ENCODE assay signal across 1 cellular context in genomic region chr16:80540516-80541305, GRCh38.
A peak's percentile ranks its signal among the peaks of the same experiment; 100 is the strongest.
TF ChIP-seq lines count a peak whose summit lies in the region.

DYNLRB2 (plus strand) TSS chr16:80540993; CDS start chr16:80541077, 84 bp downstream.

TF ChIP-seq in GM12878, 131 proteins besides CTCF, POLR2A, EP300 and RAD21 (continued from another document and continues in another):
- TF ChIP-seq BCLAF1 (IDR thresholded peaks at IDR 0.05) (no peak), CHD4 (IDR thresholded peaks at IDR 0.05) (no peak), ATF7 (IDR thresholded peaks at IDR 0.05; ENCODE audit: low read depth) (no peak), BCL11A (IDR thresholded peaks at IDR 0.05; ENCODE audit: low read depth, low read length) (no peak), PRDM15 (CRISPR knock-in tag; IDR thresholded peaks at IDR 0.05) (no peak), SMC3 (IDR thresholded peaks at IDR 0.05; ENCODE audit: borderline replicate concordance, low read length) (no peak), SMARCA5 (IDR thresholded peaks at IDR 0.05) (no peak), IKZF1 (conservative IDR thresholded peaks at IDR 0.05) (peak; percentile 48; the same call in 1 of the 2 replicates), ZBTB33 (IDR thresholded peaks at IDR 0.05) (no peak), MTA2 (IDR thresholded peaks at IDR 0.05; ENCODE audit: low read depth) (no peak), CHD1 (IDR thresholded peaks at IDR 0.05; ENCODE audit: low read depth, low read length) (no peak), IRF3 (IDR thresholded peaks at IDR 0.05) (no peak), MEF2A (IDR thresholded peaks at IDR 0.05; ENCODE audit: insufficient read depth, low read depth, low read length) (no peak), CBX5 (IDR thresholded peaks at IDR 0.05; ENCODE audit: low read depth) (no peak), ZNF687 (IDR thresholded peaks at IDR 0.05) (peak; percentile 43; the same call in 1 of the 2 replicates), RB1 (IDR thresholded peaks at IDR 0.05; ENCODE audit: borderline replicate concordance) (no peak), MYC (IDR thresholded peaks at IDR 0.05; ENCODE audit: insufficient read depth, insufficient read length, insufficient replicate concordance, low read length, severe bottlenecking) (no peak), POLR2AphosphoS2 (IDR thresholded peaks at IDR 0.05; ENCODE audit: low read depth, low read length) (no peak), LARP7 (IDR thresholded peaks at IDR 0.05) (peak; percentile 44; the same call in 1 of the 2 replicates), HCFC1 (IDR thresholded peaks at IDR 0.05; ENCODE audit: low read length) (peak; percentile 19; the same call in 1 of the 2 replicates), RUNX3 (IDR thresholded peaks at IDR 0.05; ENCODE audit: low read length) (peak; percentile 90), E4F1 (IDR thresholded peaks at IDR 0.05; ENCODE audit: borderline replicate concordance, partially characterized antibody) (no peak), JUNB (IDR thresholded peaks at IDR 0.05) (no peak), FOS (IDR thresholded peaks at IDR 0.05; ENCODE audit: borderline replicate concordance, extremely low read depth, insufficient read length) (no peak), KDM1A (IDR thresholded peaks at IDR 0.05; ENCODE audit: borderline replicate concordance) (no peak), CREB1 (IDR thresholded peaks at IDR 0.05; ENCODE audit: low read depth) (peak; percentile 43; the same call in 1 of the 2 replicates), ZNF384 (IDR thresholded peaks at IDR 0.05; ENCODE audit: borderline replicate concordance, low read depth, low read length) (no peak), ESRRA (IDR thresholded peaks at IDR 0.05; ENCODE audit: low read length) (no peak), SP1 (IDR thresholded peaks at IDR 0.05; ENCODE audit: low read depth, low read length) (no peak), DPF2 (IDR thresholded peaks at IDR 0.05) (no peak), TCF7 (IDR thresholded peaks at IDR 0.05; ENCODE audit: borderline replicate concordance) (no peak), ZBED1 (IDR thresholded peaks at IDR 0.05; ENCODE audit: borderline replicate concordance) (no peak), MXI1 (IDR thresholded peaks at IDR 0.05; ENCODE audit: low read depth, low read length) (peak; percentile 79; the same call in 1 of the 2 replicates), CBX3 (IDR thresholded peaks at IDR 0.05; ENCODE audit: borderline replicate concordance, low read depth) (no peak), ZZZ3 (IDR thresholded peaks at IDR 0.05; ENCODE audit: control insufficient read depth, insufficient read length, low read depth) (no peak), ELK1 (IDR thresholded peaks at IDR 0.05; ENCODE audit: low read depth, low read length) (no peak), EED (IDR thresholded peaks at IDR 0.05; ENCODE audit: low read depth) (no peak; the same call in 1 of the 2 replicates), NFYA (IDR thresholded peaks at IDR 0.05; ENCODE audit: borderline replicate concordance, low read depth, low read length) (no peak), ZBTB11 (CRISPR knock-in tag; IDR thresholded peaks at IDR 0.05) (no peak)
